Comparison of ENCODE assay signal across 18 cellular contexts in the genomic region with DNA sequence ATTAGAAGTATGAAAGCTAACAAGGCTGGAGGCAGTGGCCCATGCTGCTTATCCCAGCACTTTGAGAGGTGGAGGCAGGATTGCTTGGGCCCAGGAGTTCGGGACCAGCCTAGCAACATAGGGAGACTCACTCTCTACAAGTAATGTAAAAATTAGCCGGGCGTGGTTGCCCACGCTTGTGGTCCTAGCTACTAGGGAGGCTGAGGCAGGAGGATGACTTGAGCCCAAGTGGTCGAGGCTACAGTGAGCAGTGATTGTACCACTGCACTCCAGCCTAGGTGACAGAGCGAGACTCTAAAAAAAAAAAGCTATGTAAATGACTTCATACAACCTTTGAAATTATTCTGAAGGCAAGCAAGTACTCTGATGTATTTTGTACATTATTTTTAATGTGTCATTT.
"Had no signal": no experiment of that assay in that cellular context is flagged by ENCODE, and none has a peak within 500 bp of the region (broad histone marks: within the 10 kb centered on the region; RNA-seq: fewer than 3 reads in every experiment).

No MANE protein-coding gene starts in this region.

- H3K9me3 ChIP-seq: adrenal gland, heart left ventricle, left ventricle myocardium inferior, pancreas, upper lobe of left lung had no signal

- H3K27me3 ChIP-seq: adrenal gland, heart left ventricle, pancreas, upper lobe of left lung had no signal

- H3K36me3 ChIP-seq: adrenal gland, pancreas, upper lobe of left lung had no signal

- DNase-seq: activated CD4-positive, alpha-beta T cell treated with anti-CD3 and anti-CD28 coated beads for 48 hours; activated CD8-positive, alpha-beta memory T cell treated with anti-CD3 and anti-CD28 coated beads, Interleukin-2, amount 50 U/mL, for 48 hours; activated CD8-positive, alpha-beta T cell treated with anti-CD3 and anti-CD28 coated beads, Interleukin-2, amount 10 ng/mL, durations not matched to agents 7 days and 5 days; activated naive CD4-positive, alpha-beta T cell treated with anti-CD3 and anti-CD28 coated beads for 36 hours; adrenal gland; central memory CD4-positive, alpha-beta T cell; effector CD4-positive, alpha-beta T cell; foreskin melanocyte; heart left ventricle; islet precursor cell; left ventricle myocardium inferior; retina; stimulated activated naive B cell treated with anti-CD40 and anti-IgM and Interleukin-4, amounts not matched to agents 10 μg/mL and 1 μg/mL and 100 μg/mL, for 72 hours; substantia nigra; T-helper 1 cell; upper lobe of left lung had no signal

- ATAC-seq: activated CD8-positive, alpha-beta T cell treated with anti-CD3 and anti-CD28 coated beads, Interleukin-2, amount 10 ng/mL, durations not matched to agents 7 days and 5 days; heart left ventricle; stimulated activated naive B cell treated with anti-CD40 and anti-IgM and Interleukin-4, amounts not matched to agents 10 μg/mL and 1 μg/mL and 100 μg/mL, for 72 hours; WTC11 had no signal
